In the genomic region with DNA sequence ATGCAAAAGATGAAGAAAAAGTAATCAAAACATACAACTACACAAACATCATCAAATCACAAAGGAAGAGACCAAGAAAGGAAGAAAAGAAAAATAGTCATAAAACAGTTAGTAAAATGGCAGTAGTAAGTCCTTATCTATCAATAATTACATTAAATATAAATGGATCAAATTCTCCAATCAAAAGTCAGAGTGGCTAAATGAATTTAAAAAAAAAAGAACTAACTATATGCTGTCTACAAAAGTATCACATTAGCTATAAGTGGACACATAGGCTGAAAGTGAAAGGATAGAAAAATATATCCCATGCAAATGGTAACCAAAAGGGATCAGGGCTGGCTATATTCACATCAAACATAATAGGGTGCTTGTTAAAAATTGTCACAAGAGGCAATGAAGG, we compare ENCODE assay signal across 7 cellular contexts.
"Had no signal": no experiment of that assay in that cellular context is flagged by ENCODE, and none has a peak within 500 bp of the region (broad histone marks: within the 10 kb centered on the region; RNA-seq: fewer than 3 reads in every experiment).

No MANE protein-coding gene starts in this region.

- H3K4me2 ChIP-seq: KMS-11 had no signal

- FAIRE-seq: HepG2, HTR-8/SVneo had no signal

- H3K27ac ChIP-seq: HL-60, KMS-11 had no signal

- DNase-seq: IMR-90, KBM-7, KG1 had no signal

- H3K9ac ChIP-seq: KMS-11 had no signal

- ATAC-seq: HepG2 had no signal
